ENCODE assay signal across 8 cellular contexts in the genomic region with DNA sequence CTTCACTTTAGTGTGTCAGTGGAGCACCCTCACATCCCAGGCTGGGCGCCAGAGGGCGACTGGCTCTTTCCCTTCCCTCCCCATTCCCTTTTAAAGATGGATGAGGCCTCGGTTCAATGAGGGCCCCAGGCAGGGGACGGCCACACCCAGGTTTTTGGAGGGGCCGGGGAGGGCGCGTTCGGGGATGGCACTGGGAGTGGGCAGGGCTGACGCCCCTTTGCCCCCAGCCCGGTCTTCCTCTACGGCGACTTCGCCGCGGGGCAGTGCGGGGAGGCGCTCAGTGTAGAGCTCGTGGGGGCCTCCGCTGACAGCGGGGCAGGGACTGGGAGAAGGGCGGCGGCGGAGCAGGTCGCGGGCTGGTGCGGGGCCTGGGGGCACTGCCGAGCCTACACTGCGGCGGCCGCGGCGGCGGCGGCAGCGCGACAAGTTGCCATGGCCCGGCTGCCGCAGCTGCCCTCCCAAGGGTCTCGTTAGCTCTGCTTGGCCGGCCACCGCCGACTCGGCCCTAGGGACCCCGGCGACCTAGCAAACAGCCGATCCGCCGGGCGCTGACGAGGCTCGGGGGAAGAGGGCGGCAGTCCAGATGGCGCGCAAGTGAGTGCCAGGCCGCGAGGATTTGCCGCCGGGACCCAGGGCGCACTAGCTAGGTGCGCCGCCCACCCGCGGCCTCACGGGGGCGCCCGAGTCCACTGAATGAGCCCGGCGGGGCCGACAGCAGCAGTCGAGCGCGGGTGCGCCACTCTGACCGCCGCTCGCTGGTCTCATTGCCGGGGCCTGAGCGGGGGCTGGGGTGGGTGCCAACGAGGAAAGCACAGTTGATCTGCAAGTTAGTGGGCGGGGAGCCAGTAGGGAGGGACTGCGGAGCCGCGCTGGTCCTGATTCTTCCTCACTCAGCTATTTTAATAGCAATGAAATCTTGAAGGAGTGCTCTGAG.
A peak's percentile ranks its signal among the peaks of the same experiment; 100 is the strongest.
DNase-seq lines count a peak whose midpoint lies in the region; ATAC-seq and TF ChIP-seq lines count a peak whose summit lies in the region.

No MANE protein-coding gene starts in this region.

- ATAC-seq in GM18873 (IDR thresholded peaks at IDR 0.05; ENCODE audit: low FRiP score, unreplicated experiment) = peak; percentile 80
- ATAC-seq in HG03139 (IDR thresholded peaks at IDR 0.05; ENCODE audit: unreplicated experiment) = peak; percentile 92

- TF ChIP-seq CTCF in AG09309 (IDR thresholded peaks at IDR 0.05; ENCODE audit: control insufficient read depth, insufficient read depth, low read depth, low read length, missing control alignments) = peak; percentile 84

- peak overlapping the region; percentile 70 for H3K4me3 ChIP-seq in AG09309 (ENCODE audit: control insufficient read depth, low read depth, low read length)

- DNase-seq in AG09309 (ENCODE audit: low read depth) (peak; percentile 42), NCI-H345 (lab: John Stamatoyannopoulos, UW) (peak; percentile 86), cerebellum (ENCODE audit: low spot score) (peak; percentile 90), kidney glomerular epithelial cell (lab: John Stamatoyannopoulos, UW) (peak; percentile 50)
- DNase-seq in activated CD4-positive, alpha-beta T cell treated with anti-CD3 and anti-CD28 coated beads for 1 hour = peak; percentile 74
- DNase-seq in stimulated activated CD4-positive, alpha-beta T cell treated with anti-CD3 and anti-CD28 coated beads, Interleukin-15, amount 100 ng/mL, for 1 hour (ENCODE audit: low read depth in 1 of 2, low spot score in 1 of 2) = peak; percentile 66 to 86

Comparison
In these comparisons a context has a peak if more than half of its experiments do, and no peak if none do; other contexts are left out.
1. Peak in every context shown above with its lines: DNase-seq, ATAC-seq and H3K4me3 ChIP-seq.